3 cellular contexts compared by ENCODE assay signal in the genomic region with DNA sequence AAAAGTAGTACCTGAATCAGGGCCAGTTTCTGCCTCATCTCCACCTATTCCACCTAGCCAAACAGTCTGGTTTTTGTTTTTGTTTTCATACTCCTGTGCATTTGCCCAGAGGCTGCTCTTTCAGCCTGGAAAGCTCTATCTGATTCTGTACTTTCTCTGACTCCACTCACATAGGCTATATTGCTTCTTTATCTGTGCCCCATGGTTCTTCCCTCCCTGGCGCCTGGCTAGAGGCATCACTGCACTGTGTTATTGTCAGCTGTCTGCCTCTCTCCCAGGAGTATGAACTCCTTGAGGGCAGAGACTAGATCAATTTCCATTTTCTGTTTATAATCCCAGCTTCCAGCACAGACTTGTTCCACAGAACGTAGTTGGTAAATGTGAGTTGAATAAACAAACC.
TF ChIP-seq lines count a peak whose summit lies in the region.

No MANE protein-coding gene starts in this region.

TF ChIP-seq in SK-N-SH, 30 proteins besides CTCF, POLR2A, EP300 and RAD21:
- TF ChIP-seq, protein P1, sequence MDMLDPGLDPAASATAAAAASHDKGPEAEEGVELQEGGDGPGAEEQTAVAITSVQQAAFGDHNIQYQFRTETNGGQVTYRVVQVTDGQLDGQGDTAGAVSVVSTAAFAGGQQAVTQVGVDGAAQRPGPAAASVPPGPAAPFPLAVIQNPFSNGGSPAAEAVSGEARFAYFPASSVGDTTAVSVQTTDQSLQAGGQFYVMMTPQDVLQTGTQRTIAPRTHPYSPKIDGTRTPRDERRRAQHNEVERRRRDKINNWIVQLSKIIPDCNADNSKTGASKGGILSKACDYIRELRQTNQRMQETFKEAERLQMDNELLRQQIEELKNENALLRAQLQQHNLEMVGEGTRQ (IDR thresholded peaks at IDR 0.05; ENCODE audit: borderline replicate concordance, low read depth, low read length) = no peak
- TF ChIP-seq NRF1 (IDR thresholded peaks at IDR 0.05; ENCODE audit: low read depth, low read length) = no peak
- no peak for TF ChIP-seq ELF1 (IDR thresholded peaks at IDR 0.05)
- no peak for TF ChIP-seq FOSL2 (IDR thresholded peaks at IDR 0.05; ENCODE audit: borderline replicate concordance, low read depth)
- no peak for TF ChIP-seq SIN3A (IDR thresholded peaks at IDR 0.05; ENCODE audit: borderline replicate concordance, low read depth, low read length)
- peak; percentile 43; the same call in 1 of the 2 replicates for TF ChIP-seq GATA2 (CRISPR knock-in tag; IDR thresholded peaks at IDR 0.05)
- TF ChIP-seq MEF2A (IDR thresholded peaks at IDR 0.05; ENCODE audit: borderline replicate concordance, low read depth) = no peak

TF ChIP-seq in SK-N-SH treated with all-trans-retinoic acid at 6 μM for 48 hours, 23 proteins besides CTCF, POLR2A, EP300 and RAD21:
- TF ChIP-seq ZFP30 (CRISPR knock-in tag; IDR thresholded peaks at IDR 0.05) (no peak), TSHZ2 (CRISPR knock-in tag; IDR thresholded peaks at IDR 0.05) (no peak), ZFP3 (CRISPR knock-in tag; IDR thresholded peaks at IDR 0.05) (no peak)

TF ChIP-seq in H1, 55 proteins besides CTCF, POLR2A, EP300 and RAD21:
- TF ChIP-seq SIRT6 (IDR thresholded peaks at IDR 0.05; ENCODE audit: low read length) = no peak
- TF ChIP-seq SUZ12 (IDR thresholded peaks at IDR 0.05; ENCODE audit: low read length) = no peak
- TF ChIP-seq NANOG (IDR thresholded peaks at IDR 0.05; ENCODE audit: insufficient read depth, low read depth, low read length, poor library complexity, severe bottlenecking) = no peak
- no peak for TF ChIP-seq SP1 (IDR thresholded peaks at IDR 0.05; ENCODE audit: low read depth, low read length)
